ENCODE assay signal across 30 cellular contexts in genomic region chr1:52590275-52590674, GRCh38. TPM values are rescaled to one million over a fixed set of nuclear protein-coding genes. Genes with fewer than 3 reads are reported as not detected.
DNase-seq lines count a peak whose midpoint lies in the region; ATAC-seq and TF ChIP-seq lines count a peak whose summit lies in the region.
"Had no signal": no experiment of that assay in that cellular context is flagged by ENCODE, and none has a peak within 500 bp of the region (broad histone marks: within the 10 kb centered on the region; RNA-seq: fewer than 3 reads in every experiment).

No MANE protein-coding gene starts in this region.

- H3K36me3 Mint-ChIP-seq in WTC11 (no peaks in the 10 kb centered on the region), nephron progenitor cell (ENCODE audit: low read depth) (no peaks in the 10 kb centered on the region)
- H3K36me3 Mint-ChIP-seq: naive B cell had no signal

- CTCF ChIA-PET in WTC11 (lab: Charles Lee) = interaction anchor here (0.9 kb wide), 1 partner anchor 10 kb away, joined by 3 read pairs; no protein-coding TSS in a partner anchor

- no peak overlapping the region for H3K4me3 ChIP-seq in H7 (ENCODE audit: insufficient read depth, low read depth, low read length)
- H3K4me3 ChIP-seq in WERI-Rb-1 (ENCODE audit: low read depth, low read length) = no peak overlapping the region
- H3K4me3 ChIP-seq in ovary = no peak overlapping the region
- H3K4me3 ChIP-seq: BLaER1, dorsolateral prefrontal cortex, left ventricle myocardium inferior, MG63, sigmoid colon had no signal

- peaks cover 16% of the 10 kb centered on the region for H3K4me1 Mint-ChIP-seq in WTC11
- peaks cover 64% of the 10 kb centered on the region for H3K4me1 Mint-ChIP-seq in nephron progenitor cell

- no peaks in the 10 kb centered on the region for H3K36me3 ChIP-seq in H7 (replicated peaks; ENCODE audit: control insufficient read depth, insufficient read depth, low read length)
- no peaks in the 10 kb centered on the region for H3K36me3 ChIP-seq in WERI-Rb-1
- H3K36me3 ChIP-seq in ovary = no peaks in the 10 kb centered on the region
- H3K36me3 ChIP-seq: BLaER1, left ventricle myocardium inferior, MG63, sigmoid colon had no signal

- H3K9me3 ChIP-seq in WERI-Rb-1 (ENCODE audit: severe bottlenecking) = no peaks in the 10 kb centered on the region
- H3K9me3 ChIP-seq in ovary = no peaks in the 10 kb centered on the region
- H3K9me3 ChIP-seq: BLaER1, left ventricle myocardium inferior, MG63, sigmoid colon had no signal

- no peak overlapping the region for H3K27ac ChIP-seq in WERI-Rb-1
- H3K27ac ChIP-seq in ovary = no peak overlapping the region
- H3K27ac ChIP-seq: BLaER1, dorsolateral prefrontal cortex, left ventricle myocardium inferior, parathyroid adenoma, sigmoid colon had no signal

- H3K27me3 Mint-ChIP-seq in WTC11 (ENCODE audit: low read depth) (no peaks in the 10 kb centered on the region), nephron progenitor cell (ENCODE audit: low read depth, poor library complexity) (no peaks in the 10 kb centered on the region)
- H3K27me3 Mint-ChIP-seq: activated B cell treated with CpG ODN at 0.5 μM for 24 hours, naive B cell had no signal

- H3K4me3 Mint-ChIP-seq in WTC11 = no peak overlapping the region
- H3K4me3 Mint-ChIP-seq in nephron progenitor cell = peak overlapping the region; percentile 39
- H3K4me3 Mint-ChIP-seq: activated B cell treated with CpG ODN at 0.5 μM for 24 hours; T-helper 2 cell treated with Interferon-gamma antibody and Interleukin-4, amounts not matched to agents 5 μg/mL and 100 μg/mL, for 36 hours had no signal

- H3K9me3 Mint-ChIP-seq in WTC11 (no peaks in the 10 kb centered on the region), nephron progenitor cell (no peaks in the 10 kb centered on the region)
- H3K9me3 Mint-ChIP-seq: activated B cell treated with CpG ODN at 0.5 μM for 24 hours; naive B cell; T-helper 2 cell treated with Interferon-gamma antibody and Interleukin-4, amounts not matched to agents 5 μg/mL and 100 μg/mL, for 36 hours had no signal

- TF ChIP-seq EP300 in ovary (IDR thresholded peaks at IDR 0.05) = no peak

- no peak for TF ChIP-seq POLR2A in ovary (IDR thresholded peaks at IDR 0.05)

- H3K4me1 ChIP-seq in ovary (ENCODE audit: insufficient read depth) = no peaks in the 10 kb centered on the region
- H3K4me1 ChIP-seq: parathyroid adenoma, sigmoid colon had no signal

- H3K27me3 ChIP-seq in H7 (ENCODE audit: control insufficient read depth, insufficient read depth, low read length) (no peaks in the 10 kb centered on the region; the same call in 1 of the 2 replicates), WERI-Rb-1 (ENCODE audit: insufficient read depth, low read depth, severe bottlenecking) (no peaks in the 10 kb centered on the region), ovary (no peaks in the 10 kb centered on the region)
- H3K27me3 ChIP-seq: BLaER1, MG63, sigmoid colon had no signal

- TF ChIP-seq CTCF in WTC11 (IDR thresholded peaks at IDR 0.05) (no peak), nephron progenitor cell (IDR thresholded peaks at IDR 0.05) (no peak), WERI-Rb-1 (IDR thresholded peaks at IDR 0.05; ENCODE audit: low read depth, low read length) (no peak), ovary (IDR thresholded peaks at IDR 0.05) (no peak)

- ATAC-seq in WTC11 = peak; percentile 91
- ATAC-seq in GM21723 (IDR thresholded peaks at IDR 0.05; ENCODE audit: unreplicated experiment) = no peak
- ATAC-seq: HCT116 had no signal

- 46 to 50% (median 46%) methylated on average over 6 of the region's 6 CpGs for WGBS in ovary, 3 donors

- intact Hi-C loops in ovary (cut with DNase I) = no loop called here

- POLR2A ChIA-PET in WTC11 (lab: Charles Lee) = interaction anchor here (1.2 kb wide), 1 partner anchor 11 kb away, joined by 3 read pairs; the partner anchor contains the start of gene GPX7

- DNase-seq in H7 = peak; percentile 51
- DNase-seq in NCI-H146 treated with DMSO at 0.1 percent for 48 hours (lab: John Stamatoyannopoulos, UW; ENCODE audit: unreplicated experiment) = peak; percentile 32
- peak; percentile 20 for DNase-seq in WTC11 (ENCODE audit: low spot score)
- DNase-seq in nephron progenitor cell = peak; percentile 65
- no peak for DNase-seq in WERI-Rb-1
- no peak for DNase-seq in ovary
- DNase-seq in T-helper 9 cell = no peak
- DNase-seq: activated B cell treated with CpG ODN at 0.5 μM for 24 hours; activated CD4-positive, alpha-beta T cell treated with anti-CD3 and anti-CD28 coated beads, Interleukin-2, amount 50 U/mL, for 1 hour; activated T-cell treated with anti-CD3 and anti-CD28 coated beads, Interleukin-2, amount 50 U/mL, for 48 hours; COR-L47; DMS79 treated with DMSO at 0.1 percent for 48 hours; dorsolateral prefrontal cortex; KG1; left ventricle myocardium inferior; MG63; naive B cell; NCI-H1694 treated with DMSO at 0.1 percent for 48 hours; OCI-M1; sigmoid colon; stimulated activated CD4-positive, alpha-beta T cell treated with anti-CD3 and anti-CD28 coated beads, Interleukin-15, amount 100 ng/mL, for 24 hours; stimulated activated naive CD4-positive, alpha-beta T cell treated with Interleukin-2 at 50 U/mL for 16 hours had no signal

- no peak overlapping the region for H3K27ac Mint-ChIP-seq in WTC11
- peak overlapping the region; percentile 62 for H3K27ac Mint-ChIP-seq in nephron progenitor cell
- H3K27ac Mint-ChIP-seq: activated B cell treated with CpG ODN at 0.5 μM for 24 hours; T-helper 2 cell treated with Interferon-gamma antibody and Interleukin-4, amounts not matched to agents 5 μg/mL and 100 μg/mL, for 36 hours had no signal

TF ChIP-seq in WTC11, 78 proteins besides CTCF, POLR2A, EP300 and RAD21:
- TF ChIP-seq FOXK1 (CRISPR knock-in tag; IDR thresholded peaks at IDR 0.05) = no peak

RNA-seq across cellular contexts. Expression of gene GPX7, which starts 11.9 kb away (rescaled TPM):
- total RNA-seq in H7 (2014; rRNA removed; shearing (Covaris generic)) = 27.2 and 42.6 TPM in 2 replicates
- total RNA-seq in WTC11 (2021) (9.9 to 13.9 TPM (median 13.1 TPM) in 3 replicates), ovary (10 to 100 TPM; 10.3 to 22.1 (median 13.1) TPM)
- 10 to 100 TPM; 23.1 to 23.7 TPM for polyA plus RNA-seq in ovary

RNA-seq across cellular contexts. Expression of gene TUT4, which starts 37.4 kb away (rescaled TPM):
- total RNA-seq in H7 (2014; rRNA removed; shearing (Covaris generic)) = 52.4 and 64.6 TPM in 2 replicates
- total RNA-seq in WTC11 (2021) = 57.4 to 63.6 TPM (median 63.3 TPM) in 3 replicates
- 10 to 100 TPM; 60.7 to 90.5 (median 79.6) TPM for total RNA-seq in ovary
- polyA plus RNA-seq in ovary = 10 to 100 TPM; 35.6 to 41.1 TPM

RNA-seq across cellular contexts. Expression of gene SHISAL2A, which starts 42.7 kb away (rescaled TPM):
- total RNA-seq in H7 (2014; rRNA removed; shearing (Covaris generic)) = 0.18 and 1.3 TPM in 2 replicates
- total RNA-seq in WTC11 (2021) (0.60 to 1.7 TPM (median 1.4 TPM) in 3 replicates), ovary (under 1 TPM in 4 of 7 donors, not detected in 3; 0.12 to 0.69 (median 0.34) TPM)
- not detected for polyA plus RNA-seq in ovary
- total RNA-seq: left ventricle myocardium inferior, mesenteric fat pad, sigmoid colon, temporal lobe, urinary bladder had no signal

Comparison
In these comparisons a context has a peak if more than half of its experiments do, and no peak if none do; other contexts are left out.
1. DNase-seq: peak in H7 (single experiment), NCI-H146 treated with DMSO at 0.1 percent for 48 hours (single experiment), WTC11 (single experiment) and nephron progenitor cell (single experiment); none in WERI-Rb-1 (single experiment), ovary (0 of 5) and T-helper 9 cell (single experiment).